11 cellular contexts compared by ENCODE assay signal in genomic region chr1:47031059-47031458, GRCh38. TPM values are rescaled to one million over a fixed set of nuclear protein-coding genes. Genes with fewer than 3 reads are reported as not detected.
DNase-seq lines count a peak whose midpoint lies in the region; ATAC-seq and TF ChIP-seq lines count a peak whose summit lies in the region.
"Had no signal": no experiment of that assay in that cellular context is flagged by ENCODE, and none has a peak within 500 bp of the region (broad histone marks: within the 10 kb centered on the region; RNA-seq: fewer than 3 reads in every experiment).

No MANE protein-coding gene starts in this region.

- H3K9ac ChIP-seq in skeletal muscle tissue (ENCODE audit: low read depth in 1 of 3, low read length in 3 of 3) = no peak overlapping the region
- no peak overlapping the region for H3K9ac ChIP-seq in neural progenitor cell

- H3K9me3 ChIP-seq in skeletal muscle tissue (ENCODE audit: control insufficient read depth in 3 of 3, low read length in 3 of 3) (no peaks in the 10 kb centered on the region), neural progenitor cell (ENCODE audit: low read depth) (no peaks in the 10 kb centered on the region)

- no peaks in the 10 kb centered on the region for H4K20me1 ChIP-seq in neural progenitor cell (ENCODE audit: low read depth)

- no peaks in the 10 kb centered on the region for H3K4me1 Mint-ChIP-seq in activated CD8-positive, alpha-beta memory T cell treated with anti-CD3 and anti-CD28 coated beads, Interleukin-2, amount 10 ng/mL, durations not matched to agents 7 days and 5 days
- no peaks in the 10 kb centered on the region for H3K4me1 Mint-ChIP-seq in stimulated activated naive B cell treated with anti-CD40 and anti-IgM and Interleukin-4, amounts not matched to agents 10 μg/mL and 1 μg/mL and 100 μg/mL, for 72 hours
- H3K4me1 Mint-ChIP-seq in neural progenitor cell = no peaks in the 10 kb centered on the region

- H2AFZ ChIP-seq in neural progenitor cell (replicated peaks) = no peak overlapping the region

- no peaks in the 10 kb centered on the region for H3F3A ChIP-seq in neural progenitor cell (ENCODE audit: low read depth)

- CTCF ChIA-PET in activated CD8-positive, alpha-beta memory T cell treated with anti-CD3 and anti-CD28 coated beads, Interleukin-2, amount 10 ng/mL, durations not matched to agents 7 days and 5 days (lab: Charles Lee) = no interaction called here

- no peaks in the 10 kb centered on the region for H3K27me3 ChIP-seq in skeletal muscle tissue (ENCODE audit: control insufficient read depth in 3 of 3, insufficient read depth in 3 of 3, low read length in 3 of 3)
- peaks cover 4% of the 10 kb centered on the region for H3K27me3 ChIP-seq in neural progenitor cell

- peak overlapping the region; percentile 12 for H3K27ac ChIP-seq in skeletal muscle tissue (ENCODE audit: low read depth, low read length)
- H3K27ac ChIP-seq in neural progenitor cell = no peak overlapping the region

- peak; percentile 82 to 96 for ATAC-seq in left cardiac atrium
- ATAC-seq in activated CD8-positive, alpha-beta memory T cell treated with anti-CD3 and anti-CD28 coated beads, Interleukin-2, amount 10 ng/mL, durations not matched to agents 7 days and 5 days = no peak
- ATAC-seq in stimulated activated naive B cell treated with anti-CD40 and anti-IgM and Interleukin-4, amounts not matched to agents 10 μg/mL and 1 μg/mL and 100 μg/mL, for 72 hours (replicated peaks) = no peak
- ATAC-seq: activated T-cell treated with anti-CD3 and anti-CD28 coated beads, Interleukin-2, amount 50 U/mL, for 4 hours had no signal

- no peaks in the 10 kb centered on the region for H3K79me2 ChIP-seq in neural progenitor cell (ENCODE audit: low read depth)

- no peak overlapping the region for H3K27ac Mint-ChIP-seq in activated CD8-positive, alpha-beta memory T cell treated with anti-CD3 and anti-CD28 coated beads, Interleukin-2, amount 10 ng/mL, durations not matched to agents 7 days and 5 days
- no peak overlapping the region for H3K27ac Mint-ChIP-seq in stimulated activated naive B cell treated with anti-CD40 and anti-IgM and Interleukin-4, amounts not matched to agents 10 μg/mL and 1 μg/mL and 100 μg/mL, for 72 hours
- no peak overlapping the region for H3K27ac Mint-ChIP-seq in neural progenitor cell

- no peaks in the 10 kb centered on the region for H3K36me3 Mint-ChIP-seq in activated CD8-positive, alpha-beta memory T cell treated with anti-CD3 and anti-CD28 coated beads, Interleukin-2, amount 10 ng/mL, durations not matched to agents 7 days and 5 days
- no peaks in the 10 kb centered on the region for H3K36me3 Mint-ChIP-seq in stimulated activated naive B cell treated with anti-CD40 and anti-IgM and Interleukin-4, amounts not matched to agents 10 μg/mL and 1 μg/mL and 100 μg/mL, for 72 hours
- no peaks in the 10 kb centered on the region for H3K36me3 Mint-ChIP-seq in neural progenitor cell

- H3K9me3 Mint-ChIP-seq in activated CD8-positive, alpha-beta memory T cell treated with anti-CD3 and anti-CD28 coated beads, Interleukin-2, amount 10 ng/mL, durations not matched to agents 7 days and 5 days (ENCODE audit: low read depth) = no peaks in the 10 kb centered on the region
- no peaks in the 10 kb centered on the region for H3K9me3 Mint-ChIP-seq in stimulated activated naive B cell treated with anti-CD40 and anti-IgM and Interleukin-4, amounts not matched to agents 10 μg/mL and 1 μg/mL and 100 μg/mL, for 72 hours
- H3K9me3 Mint-ChIP-seq in neural progenitor cell = no peaks in the 10 kb centered on the region
- H3K9me3 Mint-ChIP-seq: activated T-cell treated with anti-CD3 and anti-CD28 coated beads, Interleukin-2, amount 50 U/mL, for 4 hours had no signal

- no peak for TF ChIP-seq CTCF in neural progenitor cell (IDR thresholded peaks at IDR 0.05)

- no peak overlapping the region for H3K4me3 Mint-ChIP-seq in activated CD8-positive, alpha-beta memory T cell treated with anti-CD3 and anti-CD28 coated beads, Interleukin-2, amount 10 ng/mL, durations not matched to agents 7 days and 5 days
- no peak overlapping the region for H3K4me3 Mint-ChIP-seq in stimulated activated naive B cell treated with anti-CD40 and anti-IgM and Interleukin-4, amounts not matched to agents 10 μg/mL and 1 μg/mL and 100 μg/mL, for 72 hours
- no peak overlapping the region for H3K4me3 Mint-ChIP-seq in neural progenitor cell
- H3K4me3 Mint-ChIP-seq: activated T-cell treated with anti-CD3 and anti-CD28 coated beads, Interleukin-2, amount 50 U/mL, for 4 hours had no signal

- H3K36me3 ChIP-seq in skeletal muscle tissue (ENCODE audit: control insufficient read depth in 3 of 3, insufficient read depth in 3 of 3, low read length in 3 of 3) (peaks cover 0 to 25% (median 7%) of the 10 kb centered on the region in 3 donors), neural progenitor cell (no peaks in the 10 kb centered on the region)

- no peak overlapping the region for H3K4me2 ChIP-seq in neural progenitor cell

- H3K4me1 ChIP-seq in skeletal muscle tissue (ENCODE audit: control insufficient read depth in 3 of 3, insufficient read depth in 3 of 3, low read length in 3 of 3) (peaks cover 7 to 21% (median 16%) of the 10 kb centered on the region in 3 donors), neural progenitor cell (no peaks in the 10 kb centered on the region)

- H3K27me3 Mint-ChIP-seq in activated CD8-positive, alpha-beta memory T cell treated with anti-CD3 and anti-CD28 coated beads, Interleukin-2, amount 10 ng/mL, durations not matched to agents 7 days and 5 days = peaks cover 26% of the 10 kb centered on the region
- H3K27me3 Mint-ChIP-seq in stimulated activated naive B cell treated with anti-CD40 and anti-IgM and Interleukin-4, amounts not matched to agents 10 μg/mL and 1 μg/mL and 100 μg/mL, for 72 hours = peaks cover 12 to 30% of the 10 kb centered on the region in 2 donors
- H3K27me3 Mint-ChIP-seq in neural progenitor cell (ENCODE audit: insufficient read depth, low read depth) = no peaks in the 10 kb centered on the region

- intact Hi-C loops in left cardiac atrium (cut with DNase I) = no loop called here

- DNase-seq in HT-29 (ENCODE audit: low spot score) = peak; percentile 7
- DNase-seq in astrocyte of the hippocampus (ENCODE audit: low read depth, low spot score) = peak; percentile 76
- DNase-seq in left cardiac atrium = peak; percentile 27
- DNase-seq in activated CD8-positive, alpha-beta memory T cell treated with anti-CD3 and anti-CD28 coated beads, Interleukin-2, amount 10 ng/mL, durations not matched to agents 7 days and 5 days = no peak
- DNase-seq in stimulated activated naive B cell treated with anti-CD40 and anti-IgM and Interleukin-4, amounts not matched to agents 10 μg/mL and 1 μg/mL and 100 μg/mL, for 72 hours = no peak
- no peak for DNase-seq in neural progenitor cell (ENCODE audit: low spot score)
- DNase-seq in NCI-H526 (lab: John Stamatoyannopoulos, UW) = no peak
- DNase-seq: activated T-cell treated with anti-CD3 and anti-CD28 coated beads, Interleukin-2, amount 50 U/mL, for 4 hours; dorsolateral prefrontal cortex; MM.1S had no signal

- no peak overlapping the region for H3K4me3 ChIP-seq in skeletal muscle tissue (ENCODE audit: low read length in 3 of 3)
- H3K4me3 ChIP-seq in neural progenitor cell = no peak overlapping the region
- H3K4me3 ChIP-seq: dorsolateral prefrontal cortex had no signal

RNA-seq across cellular contexts. Expression of gene CYP4X1, which starts 7.6 kb away (rescaled TPM):
- not detected in 2 replicates for total RNA-seq in HT-29 (2014; rRNA removed; shearing (Covaris generic))
- total RNA-seq in left cardiac atrium (1 to 10 TPM; 2.6 to 3.0 TPM), skeletal muscle tissue (3.1 TPM), neural progenitor cell (ENCODE audit: low replicate concordance) (0.17 and 0.19 TPM in 2 replicates)
- total RNA-seq in activated CD8-positive, alpha-beta memory T cell treated with anti-CD3 and anti-CD28 coated beads, Interleukin-2, amount 10 ng/mL, durations not matched to agents 7 days and 5 days = not detected
- total RNA-seq: activated T-cell treated with anti-CD3 and anti-CD28 coated beads, Interleukin-2, amount 50 U/mL, for 4 hours had no signal

RNA-seq across cellular contexts. Expression of gene CYP4Z1, which starts 36.0 kb away (rescaled TPM):
- not detected in 2 replicates for total RNA-seq in HT-29 (2014; rRNA removed; shearing (Covaris generic))
- total RNA-seq in left cardiac atrium (1 to 10 TPM in 1 of 2 donors, under 1 TPM in 1; 0.29 to 1.1 TPM), skeletal muscle tissue (1.0 TPM), neural progenitor cell (ENCODE audit: low replicate concordance) (not detected in 2 replicates)
- not detected for total RNA-seq in activated CD8-positive, alpha-beta memory T cell treated with anti-CD3 and anti-CD28 coated beads, Interleukin-2, amount 10 ng/mL, durations not matched to agents 7 days and 5 days
- total RNA-seq: activated T-cell treated with anti-CD3 and anti-CD28 coated beads, Interleukin-2, amount 50 U/mL, for 4 hours had no signal

Comparison
In these comparisons a context has a peak if more than half of its experiments do, and no peak if none do; other contexts are left out.
1. DNase-seq: peak in HT-29 (single experiment), astrocyte of the hippocampus (single experiment) and left cardiac atrium (single experiment); none in activated CD8-positive, alpha-beta memory T cell treated with anti-CD3 and anti-CD28 coated beads, Interleukin-2, amount 10 ng/mL, durations not matched to agents 7 days and 5 days (single experiment), stimulated activated naive B cell treated with anti-CD40 and anti-IgM and Interleukin-4, amounts not matched to agents 10 μg/mL and 1 μg/mL and 100 μg/mL, for 72 hours (single experiment), neural progenitor cell (single experiment) and NCI-H526 (0 of 2).
2. ATAC-seq: peak in left cardiac atrium (2 of 2); none in activated CD8-positive, alpha-beta memory T cell treated with anti-CD3 and anti-CD28 coated beads, Interleukin-2, amount 10 ng/mL, durations not matched to agents 7 days and 5 days (single experiment) and stimulated activated naive B cell treated with anti-CD40 and anti-IgM and Interleukin-4, amounts not matched to agents 10 μg/mL and 1 μg/mL and 100 μg/mL, for 72 hours (0 of 2).